Comparison of ENCODE assay signal across 1 cellular context in genomic region chr5:140011297-140011802, GRCh38.
TF ChIP-seq lines count a peak whose summit lies in the region.

No MANE protein-coding gene starts in this region.

TF ChIP-seq in GM12878, 131 proteins besides CTCF, POLR2A, EP300 and RAD21 (continued from another document and continues in another):
- TF ChIP-seq NR2C1 (IDR thresholded peaks at IDR 0.05) (peak; percentile 73; the same call in 1 of the 2 replicates), KLF5 (IDR thresholded peaks at IDR 0.05; ENCODE audit: partially characterized antibody) (no peak), PAX5 (IDR thresholded peaks at IDR 0.05; ENCODE audit: borderline replicate concordance, low read depth, low read length) (peak; percentile 82), BRCA1 (IDR thresholded peaks at IDR 0.05; ENCODE audit: low read depth, low read length) (no peak), LARP7 (IDR thresholded peaks at IDR 0.05) (no peak), MTA3 (IDR thresholded peaks at IDR 0.05; ENCODE audit: borderline replicate concordance, low read length) (peak; percentile 51; the same call in 1 of the 2 replicates), TBL1XR1 (IDR thresholded peaks at IDR 0.05; ENCODE audit: low read depth, low read length) (peak; percentile 83; the same call in 1 of the 2 replicates), ELK1 (IDR thresholded peaks at IDR 0.05; ENCODE audit: low read depth, low read length) (no peak), IKZF2 (IDR thresholded peaks at IDR 0.05) (peak; percentile 79 to 84), JUNB (IDR thresholded peaks at IDR 0.05) (peak; percentile 94), ZSCAN29 (IDR thresholded peaks at IDR 0.05) (no peak), HDAC6 (IDR thresholded peaks at IDR 0.05; ENCODE audit: unreplicated experiment) (no peak), CHD4 (IDR thresholded peaks at IDR 0.05) (no peak), SREBF2 (IDR thresholded peaks at IDR 0.05; ENCODE audit: low read length) (no peak), NFIC (IDR thresholded peaks at IDR 0.05; ENCODE audit: low read depth, low read length) (peak; percentile 98), RB1 (IDR thresholded peaks at IDR 0.05; ENCODE audit: borderline replicate concordance) (no peak), SIN3A (IDR thresholded peaks at IDR 0.05; ENCODE audit: low read depth, low read length) (no peak), NFYA (IDR thresholded peaks at IDR 0.05; ENCODE audit: borderline replicate concordance, low read depth, low read length) (no peak), FOXK2 (IDR thresholded peaks at IDR 0.05) (no peak), CBX3 (IDR thresholded peaks at IDR 0.05; ENCODE audit: borderline replicate concordance, low read depth) (no peak), MTA2 (IDR thresholded peaks at IDR 0.05; ENCODE audit: low read depth) (peak; percentile 59), ZZZ3 (IDR thresholded peaks at IDR 0.05; ENCODE audit: control insufficient read depth, insufficient read length, low read depth) (no peak), PML (IDR thresholded peaks at IDR 0.05; ENCODE audit: low read length) (peak; percentile 87; the same call in 1 of the 2 replicates), TCF12 (IDR thresholded peaks at IDR 0.05; ENCODE audit: low read depth, low read length) (peak; percentile 98), RAD51 (IDR thresholded peaks at IDR 0.05) (peak; percentile 35; the same call in 1 of the 2 replicates), BACH1 (IDR thresholded peaks at IDR 0.05; ENCODE audit: borderline replicate concordance) (no peak), SKIL (IDR thresholded peaks at IDR 0.05; ENCODE audit: low read depth, poor library complexity, severe bottlenecking) (peak; percentile 82), MEF2A (IDR thresholded peaks at IDR 0.05; ENCODE audit: insufficient read depth, low read depth, low read length) (peak; percentile 100), SUZ12 (IDR thresholded peaks at IDR 0.05; ENCODE audit: unreplicated experiment) (no peak), NR2C2 (IDR thresholded peaks at IDR 0.05; ENCODE audit: borderline replicate concordance, control insufficient read depth, insufficient read length, low read depth) (no peak), TAF1 (IDR thresholded peaks at IDR 0.05; ENCODE audit: borderline replicate concordance, low read depth, low read length) (peak; percentile 22; the same call in 1 of the 2 replicates), SREBF1 (IDR thresholded peaks at IDR 0.05; ENCODE audit: low read length) (no peak), SMARCA5 (IDR thresholded peaks at IDR 0.05) (no peak), REST (IDR thresholded peaks at IDR 0.05; ENCODE audit: low read depth, low read length) (no peak), RBBP5 (conservative IDR thresholded peaks at IDR 0.05) (no peak), ZBTB11 (CRISPR knock-in tag; IDR thresholded peaks at IDR 0.05) (no peak), PAX8 (IDR thresholded peaks at IDR 0.05) (no peak), SPI1 (IDR thresholded peaks at IDR 0.05; ENCODE audit: borderline replicate concordance, insufficient read depth, low read depth, low read length) (peak; percentile 58; the same call in 1 of the 2 replicates), GABPA (IDR thresholded peaks at IDR 0.05; ENCODE audit: low read depth) (no peak; the same call in 1 of the 2 replicates), ZNF622 (IDR thresholded peaks at IDR 0.05) (no peak), ZNF384 (IDR thresholded peaks at IDR 0.05; ENCODE audit: borderline replicate concordance, low read depth, low read length) (no peak), TCF7 (IDR thresholded peaks at IDR 0.05; ENCODE audit: borderline replicate concordance) (peak; percentile 93), BMI1 (IDR thresholded peaks at IDR 0.05; ENCODE audit: borderline replicate concordance) (no peak), GATAD2B (conservative IDR thresholded peaks at IDR 0.05; ENCODE audit: low read depth) (no peak), MYC (IDR thresholded peaks at IDR 0.05; ENCODE audit: insufficient read depth, insufficient read length, insufficient replicate concordance, low read length, severe bottlenecking) (no peak), SIX5 (IDR thresholded peaks at IDR 0.05; ENCODE audit: low read depth, low read length, severe bottlenecking) (no peak), ETV6 (conservative IDR thresholded peaks at IDR 0.05 in 1 of 2, IDR thresholded peaks at IDR 0.05 in 1 of 2; ENCODE audit: borderline replicate concordance in 1 of 2, low read depth in 1 of 2) (peak in 1 of 2 experiments; percentile 85; a peak in 2 of 4 replicates)
- TF ChIP-seq, protein P1, sequence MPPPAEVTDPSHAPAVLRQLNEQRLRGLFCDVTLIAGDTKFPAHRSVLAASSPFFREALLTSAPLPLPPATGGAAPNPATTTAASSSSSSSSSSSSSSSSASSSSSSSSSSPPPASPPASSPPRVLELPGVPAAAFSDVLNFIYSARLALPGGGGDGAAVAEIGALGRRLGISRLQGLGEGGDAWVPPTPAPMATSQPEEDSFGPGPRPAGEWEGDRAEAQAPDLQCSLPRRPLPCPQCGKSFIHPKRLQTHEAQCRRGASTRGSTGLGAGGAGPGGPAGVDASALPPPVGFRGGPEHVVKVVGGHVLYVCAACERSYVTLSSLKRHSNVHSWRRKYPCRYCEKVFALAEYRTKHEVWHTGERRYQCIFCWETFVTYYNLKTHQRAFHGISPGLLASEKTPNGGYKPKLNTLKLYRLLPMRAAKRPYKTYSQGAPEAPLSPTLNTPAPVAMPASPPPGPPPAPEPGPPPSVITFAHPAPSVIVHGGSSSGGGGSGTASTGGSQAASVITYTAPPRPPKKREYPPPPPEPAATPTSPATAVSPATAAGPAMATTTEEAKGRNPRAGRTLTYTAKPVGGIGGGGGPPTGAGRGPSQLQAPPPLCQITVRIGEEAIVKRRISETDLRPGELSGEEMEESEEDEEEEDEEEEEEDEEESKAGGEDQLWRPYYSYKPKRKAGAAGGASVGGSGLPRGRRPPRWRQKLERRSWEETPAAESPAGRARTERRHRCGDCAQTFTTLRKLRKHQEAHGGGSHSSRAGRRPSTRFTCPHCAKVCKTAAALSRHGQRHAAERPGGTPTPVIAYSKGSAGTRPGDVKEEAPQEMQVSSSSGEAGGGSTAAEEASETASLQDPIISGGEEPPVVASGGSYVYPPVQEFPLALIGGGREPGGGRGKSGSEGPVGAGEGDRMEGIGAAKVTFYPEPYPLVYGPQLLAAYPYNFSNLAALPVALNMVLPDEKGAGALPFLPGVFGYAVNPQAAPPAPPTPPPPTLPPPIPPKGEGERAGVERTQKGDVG (CRISPR knock-in tag; IDR thresholded peaks at IDR 0.05): no peak
- TF ChIP-seq, protein P2, sequence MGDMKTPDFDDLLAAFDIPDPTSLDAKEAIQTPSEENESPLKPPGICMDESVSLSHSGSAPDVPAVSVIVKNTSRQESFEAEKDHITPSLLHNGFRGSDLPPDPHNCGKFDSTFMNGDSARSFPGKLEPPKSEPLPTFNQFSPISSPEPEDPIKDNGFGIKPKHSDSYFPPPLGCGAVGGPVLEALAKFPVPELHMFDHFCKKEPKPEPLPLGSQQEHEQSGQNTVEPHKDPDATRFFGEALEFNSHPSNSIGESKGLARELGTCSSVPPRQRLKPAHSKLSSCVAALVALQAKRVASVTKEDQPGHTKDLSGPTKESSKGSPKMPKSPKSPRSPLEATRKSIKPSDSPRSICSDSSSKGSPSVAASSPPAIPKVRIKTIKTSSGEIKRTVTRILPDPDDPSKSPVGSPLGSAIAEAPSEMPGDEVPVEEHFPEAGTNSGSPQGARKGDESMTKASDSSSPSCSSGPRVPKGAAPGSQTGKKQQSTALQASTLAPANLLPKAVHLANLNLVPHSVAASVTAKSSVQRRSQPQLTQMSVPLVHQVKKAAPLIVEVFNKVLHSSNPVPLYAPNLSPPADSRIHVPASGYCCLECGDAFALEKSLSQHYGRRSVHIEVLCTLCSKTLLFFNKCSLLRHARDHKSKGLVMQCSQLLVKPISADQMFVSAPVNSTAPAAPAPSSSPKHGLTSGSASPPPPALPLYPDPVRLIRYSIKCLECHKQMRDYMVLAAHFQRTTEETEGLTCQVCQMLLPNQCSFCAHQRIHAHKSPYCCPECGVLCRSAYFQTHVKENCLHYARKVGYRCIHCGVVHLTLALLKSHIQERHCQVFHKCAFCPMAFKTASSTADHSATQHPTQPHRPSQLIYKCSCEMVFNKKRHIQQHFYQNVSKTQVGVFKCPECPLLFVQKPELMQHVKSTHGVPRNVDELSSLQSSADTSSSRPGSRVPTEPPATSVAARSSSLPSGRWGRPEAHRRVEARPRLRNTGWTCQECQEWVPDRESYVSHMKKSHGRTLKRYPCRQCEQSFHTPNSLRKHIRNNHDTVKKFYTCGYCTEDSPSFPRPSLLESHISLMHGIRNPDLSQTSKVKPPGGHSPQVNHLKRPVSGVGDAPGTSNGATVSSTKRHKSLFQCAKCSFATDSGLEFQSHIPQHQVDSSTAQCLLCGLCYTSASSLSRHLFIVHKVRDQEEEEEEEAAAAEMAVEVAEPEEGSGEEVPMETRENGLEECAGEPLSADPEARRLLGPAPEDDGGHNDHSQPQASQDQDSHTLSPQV (IDR thresholded peaks at IDR 0.05): no peak
- TF ChIP-seq, protein P3, sequence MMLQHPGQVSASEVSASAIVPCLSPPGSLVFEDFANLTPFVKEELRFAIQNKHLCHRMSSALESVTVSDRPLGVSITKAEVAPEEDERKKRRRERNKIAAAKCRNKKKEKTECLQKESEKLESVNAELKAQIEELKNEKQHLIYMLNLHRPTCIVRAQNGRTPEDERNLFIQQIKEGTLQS (IDR thresholded peaks at IDR 0.05; ENCODE audit: borderline replicate concordance, extremely low read depth, low read depth, low read length): no peak
